ENCODE assay signal across 29 cellular contexts in genomic region chr10:32120147-32120546, GRCh38.
"Had no signal": no experiment of that assay in that cellular context is flagged by ENCODE, and none has a peak within 500 bp of the region (broad histone marks: within the 10 kb centered on the region; RNA-seq: fewer than 3 reads in every experiment).

No MANE protein-coding gene starts in this region.

- H3K9me3 ChIP-seq: suprapubic skin, testis, thoracic aorta, thyroid gland, tibial artery, upper lobe of right lung, uterus, vagina had no signal

- H3K4me3 Mint-ChIP-seq: stimulated activated effector memory CD8-positive, alpha-beta T cell treated with anti-CD3 and anti-CD28 coated beads, Interleukin-12 subunit alpha, Interleukin-12 subunit beta, amount 100 ng/mL, for 72 hours; stimulated activated memory B cell treated with anti-CD40 and anti-IgM and Interleukin-4, amounts not matched to agents 10 μg/mL and 1 μg/mL and 100 μg/mL, for 72 hours; stimulated activated naive B cell treated with anti-CD40 and anti-IgM and Interleukin-4, amounts not matched to agents 10 μg/mL and 1 μg/mL and 100 μg/mL, for 72 hours; stimulated activated naive CD8-positive, alpha-beta T cell treated with anti-CD3 and anti-CD28 coated beads, Interleukin-15, amount 100 ng/mL, for 72 hours; stimulated activated naive CD8-positive, alpha-beta T cell treated with anti-CD3 and anti-CD28 coated beads, Interleukin-15, Interleukin-2, amounts not matched to agents 100 ng/mL and 50 ng/mL, for 24 hours; type B pancreatic cell had no signal

- ATAC-seq: stimulated activated effector memory CD8-positive, alpha-beta T cell treated with anti-CD3 and anti-CD28 coated beads, Interleukin-12 subunit alpha, Interleukin-12 subunit beta, amount 100 ng/mL, for 72 hours; stimulated activated memory B cell treated with anti-CD40 and anti-IgM and Interleukin-4, amounts not matched to agents 10 μg/mL and 1 μg/mL and 100 μg/mL, for 72 hours; stimulated activated naive B cell treated with anti-CD40 and anti-IgM and Interleukin-4, amounts not matched to agents 10 μg/mL and 1 μg/mL and 100 μg/mL, for 72 hours; stimulated activated naive CD8-positive, alpha-beta T cell treated with anti-CD3 and anti-CD28 coated beads, Interleukin-15, amount 100 ng/mL, for 72 hours; stimulated activated naive CD8-positive, alpha-beta T cell treated with anti-CD3 and anti-CD28 coated beads, Interleukin-15, Interleukin-2, amounts not matched to agents 100 U/mL and 50 U/mL, for 24 hours; upper lobe of right lung had no signal

- H3K4me1 Mint-ChIP-seq: stimulated activated effector memory CD8-positive, alpha-beta T cell treated with anti-CD3 and anti-CD28 coated beads, Interleukin-12 subunit alpha, Interleukin-12 subunit beta, amount 100 ng/mL, for 72 hours; stimulated activated memory B cell treated with anti-CD40 and anti-IgM and Interleukin-4, amounts not matched to agents 10 μg/mL and 1 μg/mL and 100 μg/mL, for 72 hours; stimulated activated naive B cell treated with anti-CD40 and anti-IgM and Interleukin-4, amounts not matched to agents 10 μg/mL and 1 μg/mL and 100 μg/mL, for 72 hours; stimulated activated naive CD8-positive, alpha-beta T cell treated with anti-CD3 and anti-CD28 coated beads, Interleukin-15, amount 100 ng/mL, for 72 hours had no signal

- FAIRE-seq: urothelium cell line had no signal

- H3K36me3 ChIP-seq: stomach, suprapubic skin, thoracic aorta, thyroid gland, tibial artery, tibial nerve, transverse colon, upper lobe of left lung, upper lobe of right lung, uterus, vagina had no signal

- H3K4me3 ChIP-seq: stomach, suprapubic skin, testis, thoracic aorta, thyroid gland, tibial artery, tibial nerve, transverse colon, upper lobe of left lung, upper lobe of right lung, uterus, vagina had no signal

- H3K27me3 ChIP-seq: stomach, suprapubic skin, testis, thyroid gland, tibial artery, tibial nerve, transverse colon, upper lobe of right lung, uterus, vagina had no signal

- H3K36me3 Mint-ChIP-seq: stimulated activated effector memory CD8-positive, alpha-beta T cell treated with anti-CD3 and anti-CD28 coated beads, Interleukin-12 subunit alpha, Interleukin-12 subunit beta, amount 100 ng/mL, for 72 hours; stimulated activated memory B cell treated with anti-CD40 and anti-IgM and Interleukin-4, amounts not matched to agents 10 μg/mL and 1 μg/mL and 100 μg/mL, for 72 hours; type B pancreatic cell had no signal

- H3K27ac ChIP-seq: stomach, suprapubic skin, testis, thoracic aorta, thyroid gland, tibial artery, tibial nerve, transverse colon, upper lobe of left lung, upper lobe of right lung, uterus, vagina had no signal

- H3K4me1 ChIP-seq: stomach, suprapubic skin, testis, thyroid gland, tibial artery, tibial nerve, transverse colon, upper lobe of left lung, upper lobe of right lung, uterus, vagina had no signal

- DNase-seq: stimulated activated CD4-positive, alpha-beta T cell treated with anti-CD3 and anti-CD28 coated beads, Interleukin-2, amount 100 ng/mL, for 48 hours; stimulated activated CD4-positive, alpha-beta T cell treated with anti-CD3 and anti-CD28 coated beads, Interleukin-4, amount 100 ng/mL, for 1 hour; stimulated activated CD4-positive, alpha-beta T cell treated with anti-CD3 and anti-CD28 coated beads, Interleukin-4, amount 100 ng/mL, for 24 hours; stimulated activated CD4-positive, alpha-beta T cell treated with anti-CD3 and anti-CD28 coated beads, Interleukin-4, amount 100 ng/mL, for 4 hours; stimulated activated CD8-positive, alpha-beta memory T cell treated with anti-CD3 and anti-CD28 coated beads, Interleukin-4, amount 100 ng/mL, for 48 hours; stimulated activated naive B cell treated with anti-CD40 and anti-IgM and Interleukin-4, amounts not matched to agents 10 μg/mL and 1 μg/mL and 100 μg/mL, for 72 hours; stimulated activated naive CD4-positive, alpha-beta T cell; stimulated activated naive CD4-positive, alpha-beta T cell treated with Interleukin-2 at 50 U/mL for 16 hours; stimulated activated naive CD8-positive, alpha-beta T cell treated with anti-CD3 and anti-CD28 coated beads, Interleukin-15, amount 100 ng/mL, for 72 hours; stimulated activated naive CD8-positive, alpha-beta T cell treated with anti-CD3 and anti-CD28 coated beads, Interleukin-15, Interleukin-2, amounts not matched to agents 100 U/mL and 50 U/mL, for 24 hours; stomach; substantia nigra; testis; thyroid gland; tibial artery; transverse colon; trophoblast cell; upper lobe of left lung; upper lobe of right lung; uterus had no signal

- H3K27me3 Mint-ChIP-seq: type B pancreatic cell had no signal

- H3K27ac Mint-ChIP-seq: stimulated activated effector memory CD8-positive, alpha-beta T cell treated with anti-CD3 and anti-CD28 coated beads, Interleukin-12 subunit alpha, Interleukin-12 subunit beta, amount 100 ng/mL, for 72 hours; stimulated activated memory B cell treated with anti-CD40 and anti-IgM and Interleukin-4, amounts not matched to agents 10 μg/mL and 1 μg/mL and 100 μg/mL, for 72 hours; stimulated activated naive B cell treated with anti-CD40 and anti-IgM and Interleukin-4, amounts not matched to agents 10 μg/mL and 1 μg/mL and 100 μg/mL, for 72 hours; stimulated activated naive CD8-positive, alpha-beta T cell treated with anti-CD3 and anti-CD28 coated beads, Interleukin-15, amount 100 ng/mL, for 72 hours; stimulated activated naive CD8-positive, alpha-beta T cell treated with anti-CD3 and anti-CD28 coated beads, Interleukin-15, Interleukin-2, amounts not matched to agents 100 ng/mL and 50 ng/mL, for 24 hours; type B pancreatic cell had no signal

- H3K9me3 Mint-ChIP-seq: stimulated activated effector memory CD8-positive, alpha-beta T cell treated with anti-CD3 and anti-CD28 coated beads, Interleukin-12 subunit alpha, Interleukin-12 subunit beta, amount 100 ng/mL, for 72 hours had no signal
